ENCODE assay signal across 34 cellular contexts in the genomic region with DNA sequence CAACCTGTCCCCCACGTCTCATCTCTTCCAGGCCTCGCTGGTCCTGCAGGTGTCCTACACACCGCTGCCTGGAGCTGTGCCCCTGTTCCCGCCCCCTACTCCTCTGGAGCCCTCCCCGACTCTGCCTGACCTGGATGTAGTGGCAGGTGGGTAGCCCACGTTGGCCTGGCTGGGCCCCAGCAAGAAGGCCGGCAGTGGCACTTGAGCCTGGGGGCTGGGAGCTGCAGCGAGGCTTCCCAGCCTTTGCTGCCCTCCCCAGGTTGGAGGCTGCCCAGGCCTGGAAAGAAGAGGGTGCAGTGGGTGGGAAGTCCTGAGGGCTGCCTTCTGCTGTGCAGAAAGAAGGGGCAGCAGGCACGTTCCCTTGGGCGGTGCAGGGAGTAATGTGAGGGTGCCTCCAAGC. TPM values are rescaled to one million over a fixed set of nuclear protein-coding genes. Genes with fewer than 3 reads are reported as not detected.
"Had no signal": no experiment of that assay in that cellular context is flagged by ENCODE, and none has a peak within 500 bp of the region (broad histone marks: within the 10 kb centered on the region; RNA-seq: fewer than 3 reads in every experiment).

No MANE protein-coding gene starts in this region.

- ATAC-seq: activated CD8-positive, alpha-beta memory T cell treated with anti-CD3 and anti-CD28 coated beads, Interleukin-2, amount 10 ng/mL, durations not matched to agents 7 days and 5 days; PC-3; Right ventricle myocardium inferior; SK-N-SH treated with all-trans-retinoic acid at 6 μM for 48 hours; T-helper 17 cell had no signal

- H3K9me3 Mint-ChIP-seq: activated CD4-positive, alpha-beta memory T cell treated with anti-CD3 and anti-CD28 coated beads, Interleukin-2, amount 10 ng/mL, durations not matched to agents 7 days and 5 days; activated naive CD4-positive, alpha-beta T cell treated with anti-CD3 and anti-CD28 coated beads, Interleukin-2, amount 10 ng/mL, durations not matched to agents 7 days and 5 days; central memory CD8-positive, alpha-beta T cell; T-cell had no signal

- H3K27ac Mint-ChIP-seq: activated CD4-positive, alpha-beta memory T cell treated with anti-CD3 and anti-CD28 coated beads, Interleukin-2, amount 10 ng/mL, durations not matched to agents 7 days and 5 days; activated CD8-positive, alpha-beta memory T cell treated with anti-CD3 and anti-CD28 coated beads, Interleukin-2, amount 10 ng/mL, durations not matched to agents 7 days and 5 days; activated naive CD4-positive, alpha-beta T cell treated with anti-CD3 and anti-CD28 coated beads, Interleukin-2, amount 10 ng/mL, durations not matched to agents 7 days and 5 days; activated naive CD8-positive, alpha-beta T cell; T-cell; T-helper 17 cell had no signal

- H3K4me3 ChIP-seq: cardiac muscle cell had no signal

- H3K27ac ChIP-seq: cardiac muscle cell, RWPE1, VCaP had no signal

- H3K36me3 Mint-ChIP-seq: activated CD8-positive, alpha-beta memory T cell treated with anti-CD3 and anti-CD28 coated beads, Interleukin-2, amount 10 ng/mL, durations not matched to agents 7 days and 5 days; activated naive CD4-positive, alpha-beta T cell treated with anti-CD3 and anti-CD28 coated beads, Interleukin-2, amount 10 ng/mL, durations not matched to agents 7 days and 5 days; activated naive CD8-positive, alpha-beta T cell; T-cell had no signal

- DNase-seq: activated CD4-positive, alpha-beta memory T cell treated with anti-CD3 and anti-CD28 coated beads, Interleukin-2, amount 10 ng/mL, durations not matched to agents 7 days and 5 days; activated CD4-positive, alpha-beta T cell treated with anti-CD3 and anti-CD28 coated beads for 1 hour; activated CD4-positive, alpha-beta T cell treated with anti-CD3 and anti-CD28 coated beads for 48 hours; activated CD4-positive, CD25-positive, alpha-beta regulatory T cell; activated CD8-positive, alpha-beta memory T cell treated with anti-CD3 and anti-CD28 coated beads for 24 hours; activated CD8-positive, alpha-beta memory T cell treated with anti-CD3 and anti-CD28 coated beads, Interleukin-2, amount 10 ng/mL, durations not matched to agents 7 days and 5 days; activated CD8-positive, alpha-beta memory T cell treated with anti-CD3 and anti-CD28 coated beads, Interleukin-2, amount 50 U/mL, for 48 hours; activated effector memory CD4-positive, alpha-beta T cell treated with Interleukin-2 at 50 U/mL for 16 hours; activated naive CD4-positive, alpha-beta T cell treated with anti-CD3 and anti-CD28 coated beads, Interleukin-2, amount 10 ng/mL, durations not matched to agents 7 days and 5 days; activated T-cell treated with anti-CD3 and anti-CD28 coated beads, Interleukin-2, amount 50 U/mL, for 48 hours; amniotic stem cell; aorta; Karpas-422; NCI-H1105; NCI-H1417 treated with DMSO at 0.1 percent for 48 hours; NCI-H1930; NCI-H2081 treated with DMSO at 0.1 percent for 48 hours; NCI-H226; NCI-H446 treated with DMSO at 0.1 percent for 48 hours; NCI-H69; NCI-H82; NK-92 treated with Interleukin-12 subunit alpha and Interleukin-12 subunit beta, amount 100 ng/mL, for 24 hours; PC-3; SIG-M5; T-cell; T-helper 17 cell; T-helper 9 cell had no signal

- H3K4me1 Mint-ChIP-seq: activated CD4-positive, alpha-beta memory T cell treated with anti-CD3 and anti-CD28 coated beads, Interleukin-2, amount 10 ng/mL, durations not matched to agents 7 days and 5 days; activated naive CD4-positive, alpha-beta T cell treated with anti-CD3 and anti-CD28 coated beads, Interleukin-2, amount 10 ng/mL, durations not matched to agents 7 days and 5 days; central memory CD8-positive, alpha-beta T cell had no signal

- H3K27me3 ChIP-seq: cardiac muscle cell had no signal

- H3K4me3 Mint-ChIP-seq: activated CD4-positive, alpha-beta memory T cell treated with anti-CD3 and anti-CD28 coated beads, Interleukin-2, amount 10 ng/mL, durations not matched to agents 7 days and 5 days; activated CD8-positive, alpha-beta memory T cell treated with anti-CD3 and anti-CD28 coated beads, Interleukin-2, amount 10 ng/mL, durations not matched to agents 7 days and 5 days; activated naive CD4-positive, alpha-beta T cell treated with anti-CD3 and anti-CD28 coated beads, Interleukin-2, amount 10 ng/mL, durations not matched to agents 7 days and 5 days; activated naive CD8-positive, alpha-beta T cell; central memory CD8-positive, alpha-beta T cell; T-cell; T-helper 17 cell had no signal

RNA-seq across cellular contexts. Expression of gene DYSF, which starts 58.4 kb away (rescaled TPM):
- total RNA-seq: activated CD4-positive, alpha-beta memory T cell treated with anti-CD3 and anti-CD28 coated beads, Interleukin-2, amount 10 ng/mL, durations not matched to agents 7 days and 5 days had no signal
